8 cellular contexts compared by ENCODE assay signal in genomic region chr20:47453167-47453782, GRCh38. TPM values are rescaled to one million over a fixed set of nuclear protein-coding genes. Genes with fewer than 3 reads are reported as not detected.
DNase-seq lines count a peak whose midpoint lies in the region; ATAC-seq and TF ChIP-seq lines count a peak whose summit lies in the region.

No MANE protein-coding gene starts in this region.

- H3K79me2 ChIP-seq in hepatocyte = no peaks in the 10 kb centered on the region

- intact Hi-C loops in A673 (cut with micrococcal nuclease; ENCODE audit: unreplicated experiment) = no loop called here

- H4K20me1 ChIP-seq in hepatocyte (ENCODE audit: insufficient read depth, poor library complexity, severe bottlenecking) = no peaks in the 10 kb centered on the region

- ATAC-seq in HG03354 (IDR thresholded peaks at IDR 0.05; ENCODE audit: poor library complexity, severe bottlenecking, unreplicated experiment) = peak; percentile 93
- peak; percentile 59 to 62 for ATAC-seq in activated CD4-positive, CD25-positive, alpha-beta regulatory T cell treated with anti-CD3 and anti-CD28 coated beads, Interleukin-2, amount 50 U/mL, for 24 hours

- peak overlapping the region; percentile 60 for H3K27ac ChIP-seq in hepatocyte
- H3K27ac ChIP-seq in A673 (ENCODE audit: low read depth, low read length, poor library complexity, severe bottlenecking) = no peak overlapping the region

- TF ChIP-seq CTCF in hepatocyte (IDR thresholded peaks at IDR 0.05; ENCODE audit: poor library complexity) (no peak), A673 (conservative IDR thresholded peaks at IDR 0.05; ENCODE audit: low read depth, low read length) (no peak)

- no peak overlapping the region for H3K4me2 ChIP-seq in hepatocyte

- no peak overlapping the region for H2AFZ ChIP-seq in hepatocyte

- POLR2A ChIA-PET in A673 (lab: Charles Lee; ENCODE audit: low non-redundant PET) = no interaction called here

- H3K9me2 ChIP-seq in hepatocyte (replicated peaks; ENCODE audit: insufficient read depth) = no peaks in the 10 kb centered on the region

- H3K36me3 ChIP-seq in hepatocyte (replicated peaks; ENCODE audit: insufficient read depth, low read depth) (no peaks in the 10 kb centered on the region), A673 (ENCODE audit: insufficient read depth, low read length, poor library complexity, severe bottlenecking) (no peaks in the 10 kb centered on the region)

- H3K4me1 ChIP-seq in hepatocyte (ENCODE audit: insufficient read depth) (peaks cover 12% of the 10 kb centered on the region), A673 (ENCODE audit: insufficient read depth, low read length, poor library complexity, severe bottlenecking) (peaks cover 6% of the 10 kb centered on the region)

- peak; percentile 78 for DNase-seq in AG08395 (ENCODE audit: low spot score)
- DNase-seq in GM19238 (ENCODE audit: insufficient read length, low spot score) = peak; percentile 65
- peak; percentile 34 for DNase-seq in hepatocyte (ENCODE audit: low spot score)
- no peak for DNase-seq in medulla oblongata (ENCODE audit: extremely low spot score)
- DNase-seq in NOMO-1 treated with dmso at 0.1 percent for 144 hours (lab: John Stamatoyannopoulos, UW; ENCODE audit: unreplicated experiment) = no peak
- no peak for DNase-seq in A673 (ENCODE audit: low spot score)

- no peaks in the 10 kb centered on the region for H3K9me3 ChIP-seq in hepatocyte (ENCODE audit: low read depth)
- H3K9me3 ChIP-seq in A673 (ENCODE audit: low read depth, low read length, poor library complexity, severe bottlenecking) = no peaks in the 10 kb centered on the region

- H3K27me3 ChIP-seq in hepatocyte (no peaks in the 10 kb centered on the region), A673 (replicated peaks; ENCODE audit: insufficient read depth, low read depth, low read length, poor library complexity) (no peaks in the 10 kb centered on the region)

- CTCF ChIA-PET in A673 (lab: Charles Lee) = no interaction called here

- 31% methylated on average over 4 of the region's 4 CpGs for WGBS in hepatocyte (ENCODE audit: low lambda C conversion rate, missing lambda C conversion rate)

- BruUV-seq in A673 (replicated peaks; lab: Mats Ljungman, UMichigan) = no TSS peak

- H3K4me3 ChIP-seq in hepatocyte (no peak overlapping the region), A673 (ENCODE audit: low read depth, low read length, poor library complexity, severe bottlenecking) (no peak overlapping the region)

RNA-seq across cellular contexts. Expression of gene NCOA3, which starts 48.4 kb away (rescaled TPM):
- total RNA-seq in hepatocyte (27.0 and 28.6 TPM in 2 replicates), A673 (2021) (26.2 and 26.8 TPM in 2 replicates)
- 12.5 and 12.7 TPM in 2 replicates for polyA plus RNA-seq in hepatocyte

Comparison
In these comparisons a context has a peak if more than half of its experiments do, and no peak if none do; other contexts are left out.
1. DNase-seq: peak in AG08395 (single experiment), GM19238 (single experiment) and hepatocyte (single experiment); none in medulla oblongata (single experiment), NOMO-1 treated with dmso at 0.1 percent for 144 hours (single experiment) and A673 (single experiment).